18 cellular contexts compared by ENCODE assay signal in genomic region chr4:102399021-102399420, GRCh38.
"Had no signal": no experiment of that assay in that cellular context is flagged by ENCODE, and none has a peak within 500 bp of the region (broad histone marks: within the 10 kb centered on the region; RNA-seq: fewer than 3 reads in every experiment).

No MANE protein-coding gene starts in this region.

- H3K27ac ChIP-seq: cardiac muscle cell, esophagus squamous epithelium, pancreas, suprapubic skin had no signal

- H3K27me3 Mint-ChIP-seq: activated naive CD4-positive, alpha-beta T cell treated with anti-CD3 and anti-CD28 coated beads, Interleukin-2, amount 10 ng/mL, durations not matched to agents 7 days and 5 days; memory B cell; type B pancreatic cell had no signal

- H3K27ac Mint-ChIP-seq: activated CD4-positive, alpha-beta T cell treated with anti-CD3 and anti-CD28 coated beads, Interleukin-2, amount 10 ng/mL, durations not matched to agents 24 days and 14 days; activated naive CD4-positive, alpha-beta T cell treated with anti-CD3 and anti-CD28 coated beads, Interleukin-2, amount 10 ng/mL, durations not matched to agents 7 days and 5 days; activated T-helper 17 cell treated with anti-CD3 and anti-CD28 coated beads, Interleukin-2, amount 50 U/mL, for 72 hours; memory B cell; nephron; type B pancreatic cell; WTC11 had no signal

- H3K4me3 ChIP-seq: cardiac muscle cell, esophagus squamous epithelium, pancreas, suprapubic skin had no signal

- H3K4me3 Mint-ChIP-seq: activated CD4-positive, alpha-beta T cell treated with anti-CD3 and anti-CD28 coated beads, Interleukin-2, amount 10 ng/mL, durations not matched to agents 24 days and 14 days; activated naive CD4-positive, alpha-beta T cell treated with anti-CD3 and anti-CD28 coated beads, Interleukin-2, amount 10 ng/mL, durations not matched to agents 7 days and 5 days; activated T-helper 17 cell treated with anti-CD3 and anti-CD28 coated beads, Interleukin-2, amount 50 U/mL, for 72 hours; memory B cell; nephron; type B pancreatic cell; WTC11 had no signal

- DNase-seq: activated CD4-positive, alpha-beta T cell treated with anti-CD3 and anti-CD28 coated beads, Interleukin-2, amount 10 ng/mL, durations not matched to agents 24 days and 14 days; activated naive CD4-positive, alpha-beta T cell treated with anti-CD3 and anti-CD28 coated beads, Interleukin-2, amount 10 ng/mL, durations not matched to agents 7 days and 5 days; esophagus squamous epithelium; foreskin fibroblast; glutamatergic neuron; left cardiac atrium; pancreas; stimulated activated CD4-positive, alpha-beta T cell treated with anti-CD3 and anti-CD28 coated beads, Interleukin-4, amount 100 ng/mL, for 1 hour; stimulated activated CD8-positive, alpha-beta memory T cell treated with anti-CD3 and anti-CD28 coated beads, Interleukin-4, amount 100 ng/mL, for 48 hours; stimulated activated naive CD8-positive, alpha-beta T cell treated with anti-CD3 and anti-CD28 coated beads, Interleukin-15, Interleukin-2, amounts not matched to agents 100 U/mL and 50 U/mL, for 24 hours; T1000 had no signal

- H3K9me3 Mint-ChIP-seq: activated CD4-positive, alpha-beta T cell treated with anti-CD3 and anti-CD28 coated beads, Interleukin-2, amount 10 ng/mL, durations not matched to agents 24 days and 14 days; activated naive CD4-positive, alpha-beta T cell treated with anti-CD3 and anti-CD28 coated beads, Interleukin-2, amount 10 ng/mL, durations not matched to agents 7 days and 5 days; memory B cell; nephron; type B pancreatic cell had no signal

- H3K36me3 Mint-ChIP-seq: activated naive CD4-positive, alpha-beta T cell treated with anti-CD3 and anti-CD28 coated beads, Interleukin-2, amount 10 ng/mL, durations not matched to agents 7 days and 5 days; memory B cell; type B pancreatic cell; WTC11 had no signal

- H3K4me1 ChIP-seq: esophagus squamous epithelium, pancreas had no signal

- H3K4me1 Mint-ChIP-seq: activated CD4-positive, alpha-beta T cell treated with anti-CD3 and anti-CD28 coated beads, Interleukin-2, amount 10 ng/mL, durations not matched to agents 24 days and 14 days; activated naive CD4-positive, alpha-beta T cell treated with anti-CD3 and anti-CD28 coated beads, Interleukin-2, amount 10 ng/mL, durations not matched to agents 7 days and 5 days; activated T-helper 17 cell treated with anti-CD3 and anti-CD28 coated beads, Interleukin-2, amount 50 U/mL, for 72 hours; WTC11 had no signal

- H3K27me3 ChIP-seq: cardiac muscle cell, pancreas, suprapubic skin had no signal

- H3K9me3 ChIP-seq: esophagus squamous epithelium, pancreas, suprapubic skin had no signal

- H3K36me3 ChIP-seq: cardiac muscle cell, esophagus squamous epithelium, pancreas, suprapubic skin had no signal

- ATAC-seq: activated T-helper 17 cell treated with anti-CD3 and anti-CD28 coated beads, Interleukin-2, amount 50 U/mL, for 72 hours; left cardiac atrium; stimulated activated naive CD8-positive, alpha-beta T cell treated with anti-CD3 and anti-CD28 coated beads, Interleukin-15, Interleukin-2, amounts not matched to agents 100 U/mL and 50 U/mL, for 24 hours; WTC11 had no signal
